27 cellular contexts compared by ENCODE assay signal in genomic region chr18:76339246-76339620, GRCh38.
"Had no signal": no experiment of that assay in that cellular context is flagged by ENCODE, and none has a peak within 500 bp of the region (broad histone marks: within the 10 kb centered on the region; RNA-seq: fewer than 3 reads in every experiment).

No MANE protein-coding gene starts in this region.

- H3K4me1 ChIP-seq: left ventricle myocardium inferior, neural progenitor cell, right lobe of liver, stomach, transverse colon, vagina had no signal

- ATAC-seq: naive thymus-derived CD8-positive, alpha-beta T cell; stimulated activated effector memory CD8-positive, alpha-beta T cell treated with anti-CD3 and anti-CD28 coated beads, Interleukin-12 subunit alpha, Interleukin-12 subunit beta, amount 100 ng/mL, for 72 hours had no signal

- H3K9me3 ChIP-seq: right lobe of liver, transverse colon, vagina had no signal

- H3K27ac ChIP-seq: coronary artery, hepatocyte, left ventricle myocardium inferior, neural progenitor cell, right lobe of liver, skin epidermis, stomach, transverse colon, vagina had no signal

- H3K36me3 ChIP-seq: left ventricle myocardium inferior, neural progenitor cell, right lobe of liver, transverse colon, vagina had no signal

- DNase-seq: activated CD4-positive, alpha-beta memory T cell treated with anti-CD3 and anti-CD28 coated beads for 36 hours; activated CD4-positive, alpha-beta T cell treated with anti-CD3 and anti-CD28 coated beads for 4 hours; activated CD4-positive, CD25-positive, alpha-beta regulatory T cell; activated naive CD4-positive, alpha-beta T cell treated with anti-CD3 and anti-CD28 coated beads for 36 hours; activated naive CD8-positive, alpha-beta T cell treated with anti-CD3 and anti-CD28 coated beads, Interleukin-2, amount 10 ng/mL, durations not matched to agents 7 days and 5 days; activated T-cell treated with anti-CD3 and anti-CD28 coated beads, Interleukin-2, amount 50 U/mL, for 48 hours; amniotic stem cell; cerebellar nuclear complex; endodermal cell; foreskin melanocyte; glutamatergic neuron; immature natural killer cell; kidney glomerular epithelial cell; left ventricle myocardium inferior; naive thymus-derived CD8-positive, alpha-beta T cell; posterior cingulate gyrus; right lobe of liver; stimulated activated CD4-positive, alpha-beta T cell treated with anti-CD3 and anti-CD28 coated beads, Interleukin-2, amount 100 ng/mL, for 24 hours; stomach; T1000; transverse colon had no signal

- H3K27me3 ChIP-seq: hepatocyte, neural progenitor cell, right lobe of liver, stomach, transverse colon, vagina had no signal

- H3K4me3 ChIP-seq: coronary artery, hepatocyte, left ventricle myocardium inferior, neural progenitor cell, right lobe of liver, skin epidermis, stomach, transverse colon, vagina had no signal
